19 cellular contexts compared by ENCODE assay signal in the genomic region with DNA sequence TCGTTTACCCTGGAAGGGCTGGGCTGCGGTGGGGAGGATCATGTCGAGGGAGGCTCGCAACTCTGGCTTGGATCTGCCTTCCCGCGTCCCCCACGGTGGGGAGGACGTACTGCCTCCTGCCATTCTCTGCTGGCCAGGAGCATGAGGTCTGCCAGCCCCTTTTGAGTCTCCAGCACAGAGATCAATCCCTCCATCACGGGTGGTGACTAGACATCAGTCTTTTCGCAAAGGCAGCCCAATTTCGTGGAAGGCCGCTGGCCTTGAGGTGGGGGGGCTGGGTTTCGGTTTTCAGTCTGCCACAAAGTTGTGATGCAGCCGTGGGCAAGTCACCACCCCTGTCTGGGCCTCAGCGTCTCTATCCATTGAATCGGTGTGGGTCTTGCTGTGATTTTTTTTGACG.
DNase-seq lines count a peak whose midpoint lies in the region; TF ChIP-seq lines count a peak whose summit lies in the region.
"Had no signal": no experiment of that assay in that cellular context is flagged by ENCODE, and none has a peak within 500 bp of the region (broad histone marks: within the 10 kb centered on the region; RNA-seq: fewer than 3 reads in every experiment).

No MANE protein-coding gene starts in this region.

- no peaks in the 10 kb centered on the region for H3K36me3 Mint-ChIP-seq in MCF 10A (ENCODE audit: insufficient read depth, unreplicated experiment)
- H3K36me3 Mint-ChIP-seq: CD4-positive, CD25-positive, alpha-beta regulatory T cell; CD8-positive, alpha-beta memory T cell had no signal

- no TSS peak for BruUV-seq in MCF 10A (replicated peaks; lab: Mats Ljungman, UMichigan)

- no peak overlapping the region for H3K27ac Mint-ChIP-seq in MCF 10A (ENCODE audit: low read depth, unreplicated experiment)
- H3K27ac Mint-ChIP-seq: CD4-positive, CD25-positive, alpha-beta regulatory T cell; CD8-positive, alpha-beta memory T cell; HFFc6 had no signal

- H3K27me3 Mint-ChIP-seq in MCF 10A (ENCODE audit: insufficient read depth, unreplicated experiment): peaks cover 57% of the 10 kb centered on the region

- CTCF ChIA-PET in MCF 10A (lab: Yijun Ruan, JAX): interaction anchor here (0.7 kb wide), 1 partner anchor 21 kb away, joined by 3 read pairs; no protein-coding TSS in a partner anchor

- peak; percentile 62 for DNase-seq in coronary artery (ENCODE audit: low spot score)
- DNase-seq in mesenteric fat pad (ENCODE audit: low spot score): peak; percentile 82
- peak; percentile 4 for DNase-seq in stimulated activated CD8-positive, alpha-beta memory T cell treated with anti-CD3 and anti-CD28 coated beads, Interleukin-4, amount 100 ng/mL, for 48 hours
- no peak for DNase-seq in NCI-H2081 treated with DMSO at 0.1 percent for 48 hours (lab: John Stamatoyannopoulos, UW)
- no peak for DNase-seq in MCF 10A (ENCODE audit: unreplicated experiment)
- DNase-seq in NCI-H1092 treated with DMSO at 0.1 percent for 48 hours (lab: John Stamatoyannopoulos, UW): no peak
- DNase-seq: ACHN; BE2C; C1 segment of cervical spinal cord; CD4-positive, CD25-positive, alpha-beta regulatory T cell; CD8-positive, alpha-beta memory T cell; COR-L47; DMS 273 treated with DMSO at 0.1 percent for 48 hours; DMS53; DND-41; EL; HFFc6 had no signal

- no peak overlapping the region for H3K4me3 ChIP-seq in coronary artery
- H3K4me3 ChIP-seq: GM12878 had no signal

- H3K4me3 Mint-ChIP-seq in MCF 10A (ENCODE audit: unreplicated experiment): no peak overlapping the region
- H3K4me3 Mint-ChIP-seq: CD4-positive, CD25-positive, alpha-beta regulatory T cell; CD8-positive, alpha-beta memory T cell; HFFc6 had no signal

- intact Hi-C loops in MCF 10A (cut with micrococcal nuclease): no loop called here

- no peak for TF ChIP-seq CTCF in coronary artery (IDR thresholded peaks at IDR 0.05)
- TF ChIP-seq CTCF in MCF 10A (IDR thresholded peaks at IDR 0.05; ENCODE audit: unreplicated experiment): no peak

- POLR2A ChIA-PET in MCF 10A (lab: Yijun Ruan, JAX): no interaction called here

- no peaks in the 10 kb centered on the region for H3K4me1 Mint-ChIP-seq in MCF 10A (ENCODE audit: insufficient read depth, unreplicated experiment)
- H3K4me1 Mint-ChIP-seq: CD4-positive, CD25-positive, alpha-beta regulatory T cell; CD8-positive, alpha-beta memory T cell had no signal

- no peak overlapping the region for H3K27ac ChIP-seq in coronary artery
- H3K27ac ChIP-seq: HL-60 had no signal

- no peaks in the 10 kb centered on the region for H3K9me3 Mint-ChIP-seq in MCF 10A (ENCODE audit: unreplicated experiment)
- H3K9me3 Mint-ChIP-seq: CD4-positive, CD25-positive, alpha-beta regulatory T cell; HFFc6 had no signal

Comparison
In these comparisons a context has a peak if more than half of its experiments do, and no peak if none do; other contexts are left out.
1. DNase-seq: peak in coronary artery (single experiment), mesenteric fat pad (single experiment) and stimulated activated CD8-positive, alpha-beta memory T cell treated with anti-CD3 and anti-CD28 coated beads, Interleukin-4, amount 100 ng/mL, for 48 hours (single experiment); none in NCI-H2081 treated with DMSO at 0.1 percent for 48 hours (single experiment), MCF 10A (single experiment) and NCI-H1092 treated with DMSO at 0.1 percent for 48 hours (single experiment).